8 cellular contexts compared by ENCODE assay signal in genomic region chr6:116370328-116370716, GRCh38.
DNase-seq lines count a peak whose midpoint lies in the region; ATAC-seq lines count a peak whose summit lies in the region.

No MANE protein-coding gene starts in this region.

- ATAC-seq in stimulated activated naive CD8-positive, alpha-beta T cell treated with anti-CD3 and anti-CD28 coated beads, Interleukin-15, Interleukin-2, amounts not matched to agents 100 U/mL and 50 U/mL, for 24 hours: no peak
- ATAC-seq in activated naive CD8-positive, alpha-beta T cell treated with anti-CD3 and anti-CD28 coated beads, Interleukin-2, amount 50 U/mL, for 24 hours: no peak
- peak; percentile 32 for ATAC-seq in stimulated activated memory B cell treated with anti-CD40 and anti-IgM and Interleukin-4, amounts not matched to agents 10 μg/mL and 1 μg/mL and 100 μg/mL, for 72 hours
- ATAC-seq in GM18873 (IDR thresholded peaks at IDR 0.05; ENCODE audit: low FRiP score, unreplicated experiment): no peak

- no peaks in the 10 kb centered on the region for H3K9me3 Mint-ChIP-seq in stimulated activated naive CD8-positive, alpha-beta T cell treated with anti-CD3 and anti-CD28 coated beads, Interleukin-15, Interleukin-2, amounts not matched to agents 100 ng/mL and 50 ng/mL, for 24 hours
- H3K9me3 Mint-ChIP-seq in activated naive CD8-positive, alpha-beta T cell treated with anti-CD3 and anti-CD28 coated beads, Interleukin-2, amount 50 U/mL, for 24 hours: no peaks in the 10 kb centered on the region
- no peaks in the 10 kb centered on the region for H3K9me3 Mint-ChIP-seq in stimulated activated memory B cell treated with anti-CD40 and anti-IgM and Interleukin-4, amounts not matched to agents 10 μg/mL and 1 μg/mL and 100 μg/mL, for 72 hours

- peaks cover 33% of the 10 kb centered on the region for H3K27me3 Mint-ChIP-seq in stimulated activated naive CD8-positive, alpha-beta T cell treated with anti-CD3 and anti-CD28 coated beads, Interleukin-15, Interleukin-2, amounts not matched to agents 100 ng/mL and 50 ng/mL, for 24 hours
- peaks cover 31% of the 10 kb centered on the region for H3K27me3 Mint-ChIP-seq in activated naive CD8-positive, alpha-beta T cell treated with anti-CD3 and anti-CD28 coated beads, Interleukin-2, amount 50 U/mL, for 24 hours
- no peaks in the 10 kb centered on the region for H3K27me3 Mint-ChIP-seq in stimulated activated memory B cell treated with anti-CD40 and anti-IgM and Interleukin-4, amounts not matched to agents 10 μg/mL and 1 μg/mL and 100 μg/mL, for 72 hours

- no peak overlapping the region for H3K27ac Mint-ChIP-seq in stimulated activated naive CD8-positive, alpha-beta T cell treated with anti-CD3 and anti-CD28 coated beads, Interleukin-15, Interleukin-2, amounts not matched to agents 100 ng/mL and 50 ng/mL, for 24 hours
- no peak overlapping the region for H3K27ac Mint-ChIP-seq in activated naive CD8-positive, alpha-beta T cell treated with anti-CD3 and anti-CD28 coated beads, Interleukin-2, amount 50 U/mL, for 24 hours
- H3K27ac Mint-ChIP-seq in stimulated activated memory B cell treated with anti-CD40 and anti-IgM and Interleukin-4, amounts not matched to agents 10 μg/mL and 1 μg/mL and 100 μg/mL, for 72 hours: peak overlapping the region; percentile 82

- H3K4me1 Mint-ChIP-seq in stimulated activated naive CD8-positive, alpha-beta T cell treated with anti-CD3 and anti-CD28 coated beads, Interleukin-15, Interleukin-2, amounts not matched to agents 100 ng/mL and 50 ng/mL, for 24 hours (ENCODE audit: low read depth): peaks cover 24% of the 10 kb centered on the region
- peaks cover 18% of the 10 kb centered on the region for H3K4me1 Mint-ChIP-seq in activated naive CD8-positive, alpha-beta T cell treated with anti-CD3 and anti-CD28 coated beads, Interleukin-2, amount 50 U/mL, for 24 hours
- H3K4me1 Mint-ChIP-seq in stimulated activated memory B cell treated with anti-CD40 and anti-IgM and Interleukin-4, amounts not matched to agents 10 μg/mL and 1 μg/mL and 100 μg/mL, for 72 hours: peaks cover 21% of the 10 kb centered on the region

- H3K36me3 Mint-ChIP-seq in stimulated activated naive CD8-positive, alpha-beta T cell treated with anti-CD3 and anti-CD28 coated beads, Interleukin-15, Interleukin-2, amounts not matched to agents 100 ng/mL and 50 ng/mL, for 24 hours (ENCODE audit: low read depth): no peaks in the 10 kb centered on the region
- H3K36me3 Mint-ChIP-seq in activated naive CD8-positive, alpha-beta T cell treated with anti-CD3 and anti-CD28 coated beads, Interleukin-2, amount 50 U/mL, for 24 hours (ENCODE audit: low read depth): no peaks in the 10 kb centered on the region
- no peaks in the 10 kb centered on the region for H3K36me3 Mint-ChIP-seq in stimulated activated memory B cell treated with anti-CD40 and anti-IgM and Interleukin-4, amounts not matched to agents 10 μg/mL and 1 μg/mL and 100 μg/mL, for 72 hours

- DNase-seq in stimulated activated naive CD8-positive, alpha-beta T cell treated with anti-CD3 and anti-CD28 coated beads, Interleukin-15, Interleukin-2, amounts not matched to agents 100 U/mL and 50 U/mL, for 24 hours: no peak
- no peak for DNase-seq in activated naive CD8-positive, alpha-beta T cell treated with anti-CD3 and anti-CD28 coated beads, Interleukin-2, amount 50 U/mL, for 24 hours
- DNase-seq in islet precursor cell (peak; percentile 82), SIG-M5 (lab: John Stamatoyannopoulos, UW) (no peak), NCI-H1417 treated with DMSO at 0.1 percent for 48 hours (lab: John Stamatoyannopoulos, UW) (no peak)

- peak overlapping the region; percentile 79 for H3K4me3 Mint-ChIP-seq in stimulated activated naive CD8-positive, alpha-beta T cell treated with anti-CD3 and anti-CD28 coated beads, Interleukin-15, Interleukin-2, amounts not matched to agents 100 ng/mL and 50 ng/mL, for 24 hours
- H3K4me3 Mint-ChIP-seq in activated naive CD8-positive, alpha-beta T cell treated with anti-CD3 and anti-CD28 coated beads, Interleukin-2, amount 50 U/mL, for 24 hours: peak overlapping the region; percentile 74
- peak overlapping the region; percentile 80 for H3K4me3 Mint-ChIP-seq in stimulated activated memory B cell treated with anti-CD40 and anti-IgM and Interleukin-4, amounts not matched to agents 10 μg/mL and 1 μg/mL and 100 μg/mL, for 72 hours
